In the genomic region with DNA sequence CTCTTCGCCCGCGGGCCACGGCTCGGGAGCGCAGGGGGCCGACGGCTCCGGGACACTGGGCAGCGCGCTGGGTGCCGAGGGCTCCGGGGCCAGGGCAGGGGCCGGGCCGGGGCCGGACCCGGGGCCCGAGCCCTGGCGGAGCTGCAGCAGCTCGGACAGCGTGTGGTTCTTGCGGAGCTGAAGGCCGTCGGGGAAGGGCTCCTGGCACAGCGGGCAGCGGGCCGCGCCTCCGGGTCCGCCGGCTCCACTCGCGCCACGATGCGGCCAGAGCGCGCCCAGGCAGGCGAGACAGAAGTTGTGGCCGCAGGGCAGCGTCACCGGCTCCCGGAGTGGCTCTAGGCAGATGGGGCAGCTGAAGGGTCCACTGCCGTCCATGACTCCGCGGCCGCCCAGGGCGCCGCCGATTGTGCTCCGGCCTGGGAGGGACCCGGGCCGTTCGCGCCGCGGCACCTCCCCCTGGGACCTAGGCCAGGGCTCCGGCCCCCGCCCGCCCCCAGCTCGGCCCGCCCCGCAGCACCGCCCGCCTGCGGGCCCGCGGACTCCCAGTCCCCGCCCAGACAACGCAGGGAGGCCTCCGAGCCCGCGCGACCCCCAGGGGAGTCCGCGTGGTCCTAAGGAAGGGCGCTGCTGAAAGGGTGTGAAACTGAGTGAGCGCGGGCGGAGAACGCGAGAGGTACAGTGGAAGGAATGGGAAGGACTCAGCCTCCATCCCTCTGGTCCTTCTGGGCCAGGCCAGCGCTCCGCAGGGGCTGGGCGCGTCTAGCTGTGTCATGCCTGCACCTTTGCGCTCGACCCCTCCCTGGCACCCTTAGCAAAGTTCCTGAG, we compare ENCODE assay signal across 1 cellular context.
TF ChIP-seq lines count a peak whose summit lies in the region.

A gene with protein sequence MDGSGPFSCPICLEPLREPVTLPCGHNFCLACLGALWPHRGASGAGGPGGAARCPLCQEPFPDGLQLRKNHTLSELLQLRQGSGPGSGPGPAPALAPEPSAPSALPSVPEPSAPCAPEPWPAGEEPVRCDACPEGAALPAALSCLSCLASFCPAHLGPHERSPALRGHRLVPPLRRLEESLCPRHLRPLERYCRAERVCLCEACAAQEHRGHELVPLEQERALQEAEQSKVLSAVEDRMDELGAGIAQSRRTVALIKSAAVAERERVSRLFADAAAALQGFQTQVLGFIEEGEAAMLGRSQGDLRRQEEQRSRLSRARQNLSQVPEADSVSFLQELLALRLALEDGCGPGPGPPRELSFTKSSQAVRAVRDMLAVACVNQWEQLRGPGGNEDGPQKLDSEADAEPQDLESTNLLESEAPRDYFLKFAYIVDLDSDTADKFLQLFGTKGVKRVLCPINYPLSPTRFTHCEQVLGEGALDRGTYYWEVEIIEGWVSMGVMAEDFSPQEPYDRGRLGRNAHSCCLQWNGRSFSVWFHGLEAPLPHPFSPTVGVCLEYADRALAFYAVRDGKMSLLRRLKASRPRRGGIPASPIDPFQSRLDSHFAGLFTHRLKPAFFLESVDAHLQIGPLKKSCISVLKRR (minus strand): TSS at position 408 of the 825 bp plus-strand sequence. CDS start 33 bp downstream, at position 375.

TF ChIP-seq in HepG2, 621 proteins besides CTCF, POLR2A, EP300 and RAD21 (continued from another document and continues in another):
- TF ChIP-seq LRRFIP1 (CRISPR knock-in tag; conservative IDR thresholded peaks at IDR 0.05): no peak
- peak; percentile 64; the same call in 1 of the 2 replicates for TF ChIP-seq STAT5B (CRISPR knock-in tag; IDR thresholded peaks at IDR 0.05)
- TF ChIP-seq FOSL1 (CRISPR knock-in tag; IDR thresholded peaks at IDR 0.05; ENCODE audit: borderline replicate concordance): peak; percentile 39; the same call in 1 of the 2 replicates
- TF ChIP-seq ZC3H13 (CRISPR knock-in tag; IDR thresholded peaks at IDR 0.05): peak; percentile 65; the same call in 1 of the 2 replicates
- TF ChIP-seq ZFP37 (CRISPR knock-in tag; IDR thresholded peaks at IDR 0.05; ENCODE audit: borderline replicate concordance): no peak
- TF ChIP-seq ZNF766 (CRISPR knock-in tag; IDR thresholded peaks at IDR 0.05; ENCODE audit: borderline replicate concordance): no peak
- TF ChIP-seq MTF1 (CRISPR knock-in tag; IDR thresholded peaks at IDR 0.05): 0 out of 2 replicates have a peak, but pooled peaks have one; percentile 80
- TF ChIP-seq ZFP82 (CRISPR knock-in tag; IDR thresholded peaks at IDR 0.05; ENCODE audit: borderline replicate concordance): peak; percentile 55; the same call in 1 of the 2 replicates
- TF ChIP-seq PHF21A (CRISPR knock-in tag; IDR thresholded peaks at IDR 0.05): peak; percentile 46; the same call in 1 of the 2 replicates
- TF ChIP-seq ZNF318 (CRISPR knock-in tag; IDR thresholded peaks at IDR 0.05): no peak; the same call in 1 of the 2 replicates
- peak; percentile 60; the same call in 1 of the 2 replicates for TF ChIP-seq HOXD1 (CRISPR knock-in tag; IDR thresholded peaks at IDR 0.05)
- TF ChIP-seq TBX2 (CRISPR knock-in tag; IDR thresholded peaks at IDR 0.05; ENCODE audit: borderline replicate concordance): peak; percentile 51
- TF ChIP-seq HMGA1 (CRISPR knock-in tag; conservative IDR thresholded peaks at IDR 0.05): no peak
- TF ChIP-seq ETV5 (CRISPR knock-in tag; IDR thresholded peaks at IDR 0.05; ENCODE audit: borderline replicate concordance): peak; percentile 60
- TF ChIP-seq ZNF281 (CRISPR knock-in tag; IDR thresholded peaks at IDR 0.05; ENCODE audit: borderline replicate concordance): peak; percentile 53
- TF ChIP-seq TBL1XR1 (IDR thresholded peaks at IDR 0.05; ENCODE audit: borderline replicate concordance, low read length, partially characterized antibody): no peak
- TF ChIP-seq ZNF703 (CRISPR knock-in tag; IDR thresholded peaks at IDR 0.05; ENCODE audit: borderline replicate concordance): no peak
- TF ChIP-seq ZBTB7B (CRISPR knock-in tag; IDR thresholded peaks at IDR 0.05): peak; percentile 98
- TF ChIP-seq SYNCRIP (IDR thresholded peaks at IDR 0.05; ENCODE audit: insufficient read depth, low read depth, low read length): no peak
- no peak for TF ChIP-seq ZNF18 (CRISPR knock-in tag; IDR thresholded peaks at IDR 0.05; ENCODE audit: insufficient replicate concordance)
- TF ChIP-seq ZNF770 (CRISPR knock-in tag; IDR thresholded peaks at IDR 0.05): peak; percentile 80
- TF ChIP-seq ZNF546 (CRISPR knock-in tag; conservative IDR thresholded peaks at IDR 0.05): peak; percentile 91
- TF ChIP-seq ZNF556 (CRISPR knock-in tag; IDR thresholded peaks at IDR 0.05; ENCODE audit: borderline replicate concordance): peak; percentile 80
- TF ChIP-seq KDM3A (CRISPR knock-in tag; IDR thresholded peaks at IDR 0.05; ENCODE audit: low read depth): peak; percentile 45; the same call in 1 of the 2 replicates
- TF ChIP-seq POLR2AphosphoS2 (IDR thresholded peaks at IDR 0.05; ENCODE audit: low read depth, low read length): no peak
- no peak for TF ChIP-seq FOXM1 (CRISPR knock-in tag; IDR thresholded peaks at IDR 0.05)
- peak; percentile 43; the same call in 1 of the 2 replicates for TF ChIP-seq NCOA1 (CRISPR knock-in tag; IDR thresholded peaks at IDR 0.05)
- TF ChIP-seq ZNF562 (CRISPR knock-in tag; IDR thresholded peaks at IDR 0.05; ENCODE audit: borderline replicate concordance): no peak
- TF ChIP-seq ZFP62 (CRISPR knock-in tag; IDR thresholded peaks at IDR 0.05): no peak
- no peak; the same call in none of the 2 replicates for TF ChIP-seq ZBTB43 (CRISPR knock-in tag; conservative IDR thresholded peaks at IDR 0.05)
- no peak for TF ChIP-seq ZNF724P (CRISPR knock-in tag; IDR thresholded peaks at IDR 0.05; ENCODE audit: borderline replicate concordance)
- peak; percentile 48; the same call in 1 of the 2 replicates for TF ChIP-seq JUND (CRISPR knock-in tag; IDR thresholded peaks at IDR 0.05)
